Comparison of ENCODE assay signal across 14 cellular contexts in genomic region chr21:45618846-45619485, GRCh38. TPM values are rescaled to one million over a fixed set of nuclear protein-coding genes. Genes with fewer than 3 reads are reported as not detected.
DNase-seq lines count a peak whose midpoint lies in the region; ATAC-seq, FAIRE-seq and TF ChIP-seq lines count a peak whose summit lies in the region.
"Had no signal": no experiment of that assay in that cellular context is flagged by ENCODE, and none has a peak within 500 bp of the region (broad histone marks: within the 10 kb centered on the region; RNA-seq: fewer than 3 reads in every experiment).

No MANE protein-coding gene starts in this region.

- TF ChIP-seq CTCF in kidney (IDR thresholded peaks at IDR 0.05; ENCODE audit: borderline replicate concordance, extremely low read depth, insufficient read depth): no peak
- TF ChIP-seq CTCF in activated CD8-positive, alpha-beta T cell treated with anti-CD3 and anti-CD28 coated beads for 36 hours (IDR thresholded peaks at IDR 0.05): no peak

- peak overlapping the region; percentile 47; the same call in 1 of the 2 replicates for H3K27ac ChIP-seq in ACC112 (ENCODE audit: low read depth, low read length)
- H3K27ac ChIP-seq in kidney (ENCODE audit: low read depth in 2 of 2, low read length in 2 of 2): no peak overlapping the region
- H3K27ac ChIP-seq: BLaER1 treated with 17β-estradiol and CSF1 and Interleukin-3, amounts not matched to agents 10 nM and 100 nM had no signal

- no peaks in the 10 kb centered on the region for H3K9me3 Mint-ChIP-seq in activated CD8-positive, alpha-beta T cell treated with anti-CD3 and anti-CD28 coated beads for 36 hours
- H3K9me3 Mint-ChIP-seq: stimulated activated naive CD8-positive, alpha-beta T cell treated with anti-CD3 and anti-CD28 coated beads, Interleukin-15, amount 100 ng/mL, for 72 hours had no signal

- H3K36me3 ChIP-seq in ACC112 (ENCODE audit: insufficient read depth, low read length): no peaks in the 10 kb centered on the region
- H3K36me3 ChIP-seq in kidney (ENCODE audit: control insufficient read depth in 1 of 2, insufficient read depth in 2 of 2, low read length in 2 of 2): no peaks in the 10 kb centered on the region
- H3K36me3 ChIP-seq: BLaER1 treated with 17β-estradiol and CSF1 and Interleukin-3, amounts not matched to agents 10 nM and 100 nM had no signal

- peaks cover 18% of the 10 kb centered on the region for H3K4me1 ChIP-seq in ACC112 (ENCODE audit: control insufficient read depth, insufficient read depth, low read length, unreplicated experiment)
- no peaks in the 10 kb centered on the region for H3K4me1 ChIP-seq in kidney (ENCODE audit: control insufficient read depth in 1 of 2, insufficient read depth in 1 of 2, low read depth in 1 of 2, low read length in 2 of 2)

- H3K27ac Mint-ChIP-seq in T-helper 17 cell: peak overlapping the region; percentile 99
- H3K27ac Mint-ChIP-seq in activated CD8-positive, alpha-beta T cell treated with anti-CD3 and anti-CD28 coated beads for 36 hours: no peak overlapping the region
- H3K27ac Mint-ChIP-seq: stimulated activated naive CD8-positive, alpha-beta T cell treated with anti-CD3 and anti-CD28 coated beads, Interleukin-15, amount 100 ng/mL, for 72 hours had no signal

- H3K9me3 ChIP-seq in T-helper 17 cell (ENCODE audit: control insufficient read depth, low read length, poor library complexity, severe bottlenecking) (no peaks in the 10 kb centered on the region), kidney (ENCODE audit: control insufficient read depth in 1 of 2, low read length in 2 of 2) (no peaks in the 10 kb centered on the region)

- DNase-seq in HCEC 1CT (peak; percentile 14), T-helper 17 cell (no peak), kidney (peak; percentile 18), CD1c-positive myeloid dendritic cell (ENCODE audit: extremely low spot score) (no peak)
- DNase-seq in activated CD8-positive, alpha-beta T cell treated with anti-CD3 and anti-CD28 coated beads for 36 hours: no peak
- DNase-seq: activated T-cell treated with anti-CD3 and anti-CD28 coated beads, Interleukin-2, amount 50 U/mL, for 4 hours; effector CD4-positive, alpha-beta T cell; NCI-H146; stimulated activated naive CD8-positive, alpha-beta T cell treated with anti-CD3 and anti-CD28 coated beads, Interleukin-15, amount 100 ng/mL, for 72 hours had no signal

- ATAC-seq in T-helper 17 cell (no peak), GM21528 (IDR thresholded peaks at IDR 0.05; ENCODE audit: low FRiP score, unreplicated experiment) (no peak), GM21381 (IDR thresholded peaks at IDR 0.05; ENCODE audit: unreplicated experiment) (no peak)
- ATAC-seq in activated CD8-positive, alpha-beta T cell treated with anti-CD3 and anti-CD28 coated beads for 36 hours: no peak
- ATAC-seq: activated T-cell treated with anti-CD3 and anti-CD28 coated beads, Interleukin-2, amount 50 U/mL, for 4 hours; stimulated activated naive CD8-positive, alpha-beta T cell treated with anti-CD3 and anti-CD28 coated beads, Interleukin-15, amount 100 ng/mL, for 72 hours had no signal

- H3K79me2 ChIP-seq in ACC112 (ENCODE audit: control insufficient read depth, insufficient read depth, low read length, unreplicated experiment): no peaks in the 10 kb centered on the region

- no peak overlapping the region for H3K9ac ChIP-seq in kidney (ENCODE audit: low read length in 2 of 2)
- H3K9ac ChIP-seq: BLaER1 treated with 17β-estradiol and CSF1 and Interleukin-3, amounts not matched to agents 10 nM and 100 nM had no signal

- H3K4me1 Mint-ChIP-seq in T-helper 17 cell: peaks cover 19% of the 10 kb centered on the region
- peaks cover 24% of the 10 kb centered on the region for H3K4me1 Mint-ChIP-seq in activated CD8-positive, alpha-beta T cell treated with anti-CD3 and anti-CD28 coated beads for 36 hours (ENCODE audit: low read depth)

- H3K36me3 Mint-ChIP-seq in T-helper 17 cell (ENCODE audit: low read depth): no peaks in the 10 kb centered on the region
- no peaks in the 10 kb centered on the region for H3K36me3 Mint-ChIP-seq in activated CD8-positive, alpha-beta T cell treated with anti-CD3 and anti-CD28 coated beads for 36 hours (ENCODE audit: low read depth)

- no peak overlapping the region for H3K4me3 Mint-ChIP-seq in T-helper 17 cell
- H3K4me3 Mint-ChIP-seq in activated CD8-positive, alpha-beta T cell treated with anti-CD3 and anti-CD28 coated beads for 36 hours: no peak overlapping the region
- H3K4me3 Mint-ChIP-seq: activated T-cell treated with anti-CD3 and anti-CD28 coated beads, Interleukin-2, amount 50 U/mL, for 4 hours; stimulated activated naive CD8-positive, alpha-beta T cell treated with anti-CD3 and anti-CD28 coated beads, Interleukin-15, amount 100 ng/mL, for 72 hours had no signal

- intact Hi-C loops in kidney (cut with DNase I): no loop called here
- intact Hi-C loops in activated CD8-positive, alpha-beta T cell treated with anti-CD3 and anti-CD28 coated beads for 36 hours (cut with micrococcal nuclease): no loop called here

- POLR2A ChIA-PET in activated CD8-positive, alpha-beta T cell treated with anti-CD3 and anti-CD28 coated beads for 36 hours (lab: Charles Lee): no interaction called here

- FAIRE-seq in kidney (lab: Jason Lieb, UNC): no peak

- no peak overlapping the region for H2AFZ ChIP-seq in ACC112 (ENCODE audit: low read length, unreplicated experiment)

- CTCF ChIA-PET in activated CD8-positive, alpha-beta T cell treated with anti-CD3 and anti-CD28 coated beads for 36 hours (lab: Charles Lee): no interaction called here

- H3K27me3 Mint-ChIP-seq in T-helper 17 cell: no peaks in the 10 kb centered on the region
- no peaks in the 10 kb centered on the region for H3K27me3 Mint-ChIP-seq in activated CD8-positive, alpha-beta T cell treated with anti-CD3 and anti-CD28 coated beads for 36 hours

- H3K27me3 ChIP-seq in ACC112 (ENCODE audit: insufficient read depth, low read length): peaks cover 11% of the 10 kb centered on the region; the same call in 1 of the 2 replicates

- H3K4me3 ChIP-seq in ACC112 (ENCODE audit: low read depth, low read length): no peak overlapping the region
- no peak overlapping the region for H3K4me3 ChIP-seq in kidney (ENCODE audit: low read length in 2 of 2)
- H3K4me3 ChIP-seq: BLaER1 treated with 17β-estradiol and CSF1 and Interleukin-3, amounts not matched to agents 10 nM and 100 nM had no signal

RNA-seq across cellular contexts. Expression of gene PCBP3, which starts 24.6 kb away (rescaled TPM):
- total RNA-seq in T-helper 17 cell: 1 to 10 TPM in 1 of 2 donors, under 1 TPM in 1; 0.91 to 4.2 TPM
- total RNA-seq in kidney: 5.4 TPM
- polyA plus RNA-seq in kidney (ENCODE audit: insufficient read depth, low read depth, low replicate concordance): 2.3 TPM
- 1 to 10 TPM; 1.9 to 2.2 TPM for total RNA-seq in activated CD8-positive, alpha-beta T cell treated with anti-CD3 and anti-CD28 coated beads for 36 hours
- total RNA-seq: SK-MEL-5 had no signal

Comparison
In these comparisons a context has a peak if more than half of its experiments do, and no peak if none do; other contexts are left out.
1. DNase-seq: peak in HCEC 1CT (single experiment) and kidney (single experiment); none in T-helper 17 cell (0 of 3), activated CD8-positive, alpha-beta T cell treated with anti-CD3 and anti-CD28 coated beads for 36 hours (single experiment) and CD1c-positive myeloid dendritic cell (single experiment).